ENCODE assay signal across 18 cellular contexts in the genomic region with DNA sequence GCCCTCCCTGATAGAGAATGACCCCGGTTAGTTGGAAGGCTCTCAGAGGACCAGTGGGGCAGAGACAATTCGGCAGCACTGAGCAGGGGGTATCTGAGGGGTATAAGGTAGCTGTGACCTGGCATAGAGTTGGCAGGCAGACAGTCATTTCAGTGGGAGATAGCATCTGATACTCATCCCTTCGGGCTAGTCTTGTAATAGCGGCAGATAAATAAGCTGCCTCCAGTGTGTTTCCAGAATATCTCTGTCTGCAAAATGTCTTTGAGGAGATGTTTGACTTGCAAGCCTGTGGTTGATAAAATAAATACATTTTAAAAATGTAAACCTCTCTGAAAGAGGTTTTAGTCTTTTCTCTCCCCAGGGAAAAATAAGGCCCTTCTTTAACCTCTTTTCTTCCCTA. TPM values are rescaled to one million over a fixed set of nuclear protein-coding genes. Genes with fewer than 3 reads are reported as not detected.
DNase-seq lines count a peak whose midpoint lies in the region; ATAC-seq and TF ChIP-seq lines count a peak whose summit lies in the region.
"Had no signal": no experiment of that assay in that cellular context is flagged by ENCODE, and none has a peak within 500 bp of the region (broad histone marks: within the 10 kb centered on the region; RNA-seq: fewer than 3 reads in every experiment).

No MANE protein-coding gene starts in this region.

- H3K4me2 ChIP-seq in SK-N-SH = peak overlapping the region; percentile 55

- peak overlapping the region; percentile 75 to 89 for H3K27ac ChIP-seq in SK-N-SH (ENCODE audit: low read depth in 2 of 2, low read length in 1 of 2)
- H3K27ac ChIP-seq in tibial nerve = peak overlapping the region in 3 of 4 donors; percentile 12 to 46 (median 13)
- H3K27ac ChIP-seq: 22Rv1, HL-60, RWPE1, SJSA1 had no signal

- peaks cover 83% of the 10 kb centered on the region for H3K4me1 Mint-ChIP-seq in nephron progenitor cell

- H3K9me3 ChIP-seq in SK-N-SH (no peaks in the 10 kb centered on the region), tibial nerve (no peaks in the 10 kb centered on the region)
- H3K9me3 ChIP-seq: MG63, SJSA1 had no signal

- H4K20me1 ChIP-seq in SK-N-SH (ENCODE audit: insufficient read depth) = peaks cover 52% of the 10 kb centered on the region

- peaks cover 98% of the 10 kb centered on the region for H3K79me2 ChIP-seq in SK-N-SH (ENCODE audit: insufficient read depth)

- H2AFZ ChIP-seq in SK-N-SH (ENCODE audit: low read depth) = no peak overlapping the region

- no peak overlapping the region for H3K4me3 Mint-ChIP-seq in nephron progenitor cell

- no peaks in the 10 kb centered on the region for H3K9me2 ChIP-seq in SK-N-SH

- peak overlapping the region; percentile 35 for H3K27ac Mint-ChIP-seq in nephron progenitor cell

- POLR2A ChIA-PET in SK-N-SH (lab: Yijun Ruan, JAX) = no interaction called here

- CTCF ChIA-PET in SK-N-SH (lab: Yijun Ruan, JAX) = no interaction called here

- H3F3A ChIP-seq in SK-N-SH (replicated peaks; ENCODE audit: insufficient read depth) = peaks cover 32% of the 10 kb centered on the region

- DNase-seq in NCI-H146 treated with DMSO at 0.1 percent for 48 hours (lab: John Stamatoyannopoulos, UW; ENCODE audit: unreplicated experiment) (peak; percentile 3), NCI-H146 (lab: John Stamatoyannopoulos, UW) (no peak), SK-N-SH (peak; percentile 44), nephron progenitor cell (no peak), tibial nerve (ENCODE audit: low spot score in 2 of 2) (no peak), HK-2 (ENCODE audit: unreplicated experiment) (no peak), NCI-H774 (lab: John Stamatoyannopoulos, UW) (no peak)
- DNase-seq: C1 segment of cervical spinal cord, DMS153, MG63, NCI-H1092 treated with DMSO at 0.1 percent for 48 hours, NCI-H187 had no signal

- TF ChIP-seq RAD21 in SK-N-SH (IDR thresholded peaks at IDR 0.05; ENCODE audit: low read length) = no peak; the same call in 1 of the 2 replicates

- ATAC-seq in HG03571 (IDR thresholded peaks at IDR 0.05; ENCODE audit: unreplicated experiment) = no peak
- ATAC-seq: K562 had no signal

- no peaks in the 10 kb centered on the region for H3K9me3 Mint-ChIP-seq in nephron progenitor cell

- no peak overlapping the region for H3K9ac ChIP-seq in SK-N-SH

- no peak for TF ChIP-seq POLR2A in tibial nerve (IDR thresholded peaks at IDR 0.05)

- no peak overlapping the region for H3K4me3 ChIP-seq in SK-N-SH (ENCODE audit: low read depth in 2 of 2, low read length in 1 of 2)
- no peak overlapping the region for H3K4me3 ChIP-seq in tibial nerve
- H3K4me3 ChIP-seq: K562, MG63, SJSA1 had no signal

- no peaks in the 10 kb centered on the region for H3K36me3 ChIP-seq in SK-N-SH (replicated peaks in 1 of 2; ENCODE audit: control insufficient read depth in 1 of 2, insufficient read depth in 2 of 2, low read length in 1 of 2)
- no peaks in the 10 kb centered on the region for H3K36me3 ChIP-seq in tibial nerve

- H3K27me3 ChIP-seq in SK-N-SH (ENCODE audit: insufficient read depth) (no peaks in the 10 kb centered on the region), tibial nerve (no peaks in the 10 kb centered on the region)
- H3K27me3 ChIP-seq: MG63, SJSA1 had no signal

- peaks cover 10% of the 10 kb centered on the region for H3K36me3 Mint-ChIP-seq in nephron progenitor cell (ENCODE audit: low read depth)

- H3K27me3 Mint-ChIP-seq in nephron progenitor cell (ENCODE audit: low read depth, poor library complexity) = no peaks in the 10 kb centered on the region

- H3K4me1 ChIP-seq in SK-N-SH (ENCODE audit: control insufficient read depth in 1 of 2, insufficient read depth in 2 of 2, low read depth in 1 of 2, low read length in 1 of 2) (peaks cover 56 to 60% of the 10 kb centered on the region in 2 experiments), tibial nerve (peaks cover 3 to 64% (median 36%) of the 10 kb centered on the region in 4 donors)

- TF ChIP-seq CTCF in SK-N-SH (IDR thresholded peaks at IDR 0.05) = no peak
- no peak for TF ChIP-seq CTCF in nephron progenitor cell (IDR thresholded peaks at IDR 0.05)
- TF ChIP-seq CTCF in tibial nerve (IDR thresholded peaks at IDR 0.05) = no peak

- WGBS in SK-N-SH (ENCODE audit: low lambda C conversion rate) = 19% methylated on average over 4 of the region's 4 CpGs
- WGBS in tibial nerve, 2 donors = 65 to 67% methylated on average over 4 of the region's 4 CpGs

- TF ChIP-seq EP300 in SK-N-SH (IDR thresholded peaks at IDR 0.05; ENCODE audit: borderline replicate concordance in 1 of 2, low read depth in 1 of 2, low read length in 1 of 2) (peak; percentile 34 to 65; a peak in 2 of 4 replicates), tibial nerve (IDR thresholded peaks at IDR 0.05) (no peak)

TF ChIP-seq in SK-N-SH, 30 proteins besides CTCF, POLR2A, EP300 and RAD21 (continues in another document):
- no peak for TF ChIP-seq JUND (IDR thresholded peaks at IDR 0.05)
- TF ChIP-seq NRF1 (IDR thresholded peaks at IDR 0.05; ENCODE audit: low read depth, low read length) = no peak
- TF ChIP-seq NFIC (IDR thresholded peaks at IDR 0.05; ENCODE audit: borderline replicate concordance) = peak; percentile 41; the same call in 1 of the 2 replicates
- no peak for TF ChIP-seq FOSL2 (IDR thresholded peaks at IDR 0.05; ENCODE audit: borderline replicate concordance, low read depth)
- TF ChIP-seq EZH2phosphoT487 (IDR thresholded peaks at IDR 0.05; ENCODE audit: borderline replicate concordance, low read depth) = no peak
- TF ChIP-seq SIN3A (IDR thresholded peaks at IDR 0.05; ENCODE audit: borderline replicate concordance, low read depth, low read length) = no peak
- TF ChIP-seq, protein P1, sequence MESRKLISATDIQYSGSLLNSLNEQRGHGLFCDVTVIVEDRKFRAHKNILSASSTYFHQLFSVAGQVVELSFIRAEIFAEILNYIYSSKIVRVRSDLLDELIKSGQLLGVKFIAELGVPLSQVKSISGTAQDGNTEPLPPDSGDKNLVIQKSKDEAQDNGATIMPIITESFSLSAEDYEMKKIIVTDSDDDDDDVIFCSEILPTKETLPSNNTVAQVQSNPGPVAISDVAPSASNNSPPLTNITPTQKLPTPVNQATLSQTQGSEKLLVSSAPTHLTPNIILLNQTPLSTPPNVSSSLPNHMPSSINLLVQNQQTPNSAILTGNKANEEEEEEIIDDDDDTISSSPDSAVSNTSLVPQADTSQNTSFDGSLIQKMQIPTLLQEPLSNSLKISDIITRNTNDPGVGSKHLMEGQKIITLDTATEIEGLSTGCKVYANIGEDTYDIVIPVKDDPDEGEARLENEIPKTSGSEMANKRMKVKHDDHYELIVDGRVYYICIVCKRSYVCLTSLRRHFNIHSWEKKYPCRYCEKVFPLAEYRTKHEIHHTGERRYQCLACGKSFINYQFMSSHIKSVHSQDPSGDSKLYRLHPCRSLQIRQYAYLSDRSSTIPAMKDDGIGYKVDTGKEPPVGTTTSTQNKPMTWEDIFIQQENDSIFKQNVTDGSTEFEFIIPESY (IDR thresholded peaks at IDR 0.05; ENCODE audit: borderline replicate concordance, low read depth) = no peak
- TF ChIP-seq, protein P2, sequence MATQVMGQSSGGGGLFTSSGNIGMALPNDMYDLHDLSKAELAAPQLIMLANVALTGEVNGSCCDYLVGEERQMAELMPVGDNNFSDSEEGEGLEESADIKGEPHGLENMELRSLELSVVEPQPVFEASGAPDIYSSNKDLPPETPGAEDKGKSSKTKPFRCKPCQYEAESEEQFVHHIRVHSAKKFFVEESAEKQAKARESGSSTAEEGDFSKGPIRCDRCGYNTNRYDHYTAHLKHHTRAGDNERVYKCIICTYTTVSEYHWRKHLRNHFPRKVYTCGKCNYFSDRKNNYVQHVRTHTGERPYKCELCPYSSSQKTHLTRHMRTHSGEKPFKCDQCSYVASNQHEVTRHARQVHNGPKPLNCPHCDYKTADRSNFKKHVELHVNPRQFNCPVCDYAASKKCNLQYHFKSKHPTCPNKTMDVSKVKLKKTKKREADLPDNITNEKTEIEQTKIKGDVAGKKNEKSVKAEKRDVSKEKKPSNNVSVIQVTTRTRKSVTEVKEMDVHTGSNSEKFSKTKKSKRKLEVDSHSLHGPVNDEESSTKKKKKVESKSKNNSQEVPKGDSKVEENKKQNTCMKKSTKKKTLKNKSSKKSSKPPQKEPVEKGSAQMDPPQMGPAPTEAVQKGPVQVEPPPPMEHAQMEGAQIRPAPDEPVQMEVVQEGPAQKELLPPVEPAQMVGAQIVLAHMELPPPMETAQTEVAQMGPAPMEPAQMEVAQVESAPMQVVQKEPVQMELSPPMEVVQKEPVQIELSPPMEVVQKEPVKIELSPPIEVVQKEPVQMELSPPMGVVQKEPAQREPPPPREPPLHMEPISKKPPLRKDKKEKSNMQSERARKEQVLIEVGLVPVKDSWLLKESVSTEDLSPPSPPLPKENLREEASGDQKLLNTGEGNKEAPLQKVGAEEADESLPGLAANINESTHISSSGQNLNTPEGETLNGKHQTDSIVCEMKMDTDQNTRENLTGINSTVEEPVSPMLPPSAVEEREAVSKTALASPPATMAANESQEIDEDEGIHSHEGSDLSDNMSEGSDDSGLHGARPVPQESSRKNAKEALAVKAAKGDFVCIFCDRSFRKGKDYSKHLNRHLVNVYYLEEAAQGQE (IDR thresholded peaks at IDR 0.05; ENCODE audit: low read depth, low read length) = no peak
- TF ChIP-seq, protein P3, sequence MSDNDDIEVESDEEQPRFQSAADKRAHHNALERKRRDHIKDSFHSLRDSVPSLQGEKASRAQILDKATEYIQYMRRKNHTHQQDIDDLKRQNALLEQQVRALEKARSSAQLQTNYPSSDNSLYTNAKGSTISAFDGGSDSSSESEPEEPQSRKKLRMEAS (IDR thresholded peaks at IDR 0.05; ENCODE audit: low read depth) = no peak
- peak; percentile 12 for TF ChIP-seq CHD2 (IDR thresholded peaks at IDR 0.05; ENCODE audit: low read length, partially characterized antibody)
- no peak for TF ChIP-seq TAF1 (IDR thresholded peaks at IDR 0.05; ENCODE audit: borderline replicate concordance, low read depth, low read length)
- peak; percentile 45 for TF ChIP-seq TCF12 (IDR thresholded peaks at IDR 0.05)
- TF ChIP-seq, protein P4, sequence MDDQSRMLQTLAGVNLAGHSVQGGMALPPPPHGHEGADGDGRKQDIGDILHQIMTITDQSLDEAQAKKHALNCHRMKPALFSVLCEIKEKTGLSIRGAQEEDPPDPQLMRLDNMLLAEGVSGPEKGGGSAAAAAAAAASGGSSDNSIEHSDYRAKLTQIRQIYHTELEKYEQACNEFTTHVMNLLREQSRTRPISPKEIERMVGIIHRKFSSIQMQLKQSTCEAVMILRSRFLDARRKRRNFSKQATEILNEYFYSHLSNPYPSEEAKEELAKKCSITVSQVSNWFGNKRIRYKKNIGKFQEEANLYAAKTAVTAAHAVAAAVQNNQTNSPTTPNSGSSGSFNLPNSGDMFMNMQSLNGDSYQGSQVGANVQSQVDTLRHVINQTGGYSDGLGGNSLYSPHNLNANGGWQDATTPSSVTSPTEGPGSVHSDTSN (IDR thresholded peaks at IDR 0.05) = peak; percentile 39
- peak; percentile 69 for TF ChIP-seq GATA2 (CRISPR knock-in tag; IDR thresholded peaks at IDR 0.05)
- no peak for TF ChIP-seq POLR2AphosphoS5 (IDR thresholded peaks at IDR 0.05; ENCODE audit: low read depth, low read length)

RNA-seq across cellular contexts. Expression of a gene that starts 54.2 kb away (rescaled TPM):
- 31.2 and 37.8 TPM in 2 replicates for polyA plus RNA-seq in SK-N-SH (2012; rRNA removed)
- 31.8 and 33.9 TPM in 2 replicates for polyA plus RNA-seq in SK-N-SH (2012; cell fraction: cytosol; rRNA removed)
- polyA plus RNA-seq in SK-N-SH (2012; cell fraction: nucleus; rRNA removed) = 48.4 and 89.7 TPM in 2 replicates
- 100 to 1,000 TPM; 127 to 165 (median 140) TPM for total RNA-seq in tibial nerve

Comparison
In these comparisons a context has a peak if more than half of its experiments do, and no peak if none do; other contexts are left out.
1. DNase-seq: peak in NCI-H146 treated with DMSO at 0.1 percent for 48 hours (single experiment) and SK-N-SH (single experiment); none in NCI-H146 (single experiment), nephron progenitor cell (single experiment), tibial nerve (0 of 2), HK-2 (single experiment) and NCI-H774 (single experiment).